Comparison of ENCODE assay signal across 10 cellular contexts in the genomic region with DNA sequence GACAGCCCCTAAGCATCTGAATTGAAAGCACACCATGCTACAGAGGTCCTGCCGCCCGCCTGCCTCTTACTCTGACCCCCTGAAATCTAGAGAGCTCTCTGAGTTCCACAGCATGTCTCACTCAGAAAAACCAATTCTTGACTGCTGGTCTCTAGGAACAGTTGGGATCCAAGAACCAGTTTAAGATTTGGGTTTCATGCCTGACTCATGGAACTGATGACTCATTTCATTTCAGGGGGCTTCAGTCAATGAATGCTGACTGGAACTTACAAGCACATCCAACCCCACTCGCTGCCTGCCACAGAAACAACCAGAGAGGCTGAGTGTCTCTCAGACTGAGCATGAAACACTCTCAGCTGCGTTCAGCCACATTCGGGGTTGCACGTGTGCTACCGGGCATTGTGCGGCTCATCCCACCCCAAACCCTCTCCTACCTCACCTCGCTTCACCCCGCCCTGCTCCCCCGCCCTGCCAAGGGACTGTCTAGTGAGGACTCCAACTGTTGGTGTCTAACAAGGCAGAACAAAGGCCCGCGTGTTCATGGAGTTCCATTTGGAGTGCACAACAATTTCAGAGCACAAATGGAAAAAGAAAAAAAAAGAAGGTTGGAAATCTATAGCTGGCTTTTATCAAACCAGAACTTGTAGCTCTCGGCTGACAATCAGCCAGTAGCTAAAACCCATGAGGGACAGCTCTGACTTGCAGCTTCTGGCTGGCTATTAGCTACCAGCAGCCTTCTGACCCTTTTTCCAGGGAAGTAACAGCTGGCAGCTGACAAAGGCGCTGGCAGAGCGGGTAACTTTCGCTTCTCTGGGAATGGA. TPM values are rescaled to one million over a fixed set of nuclear protein-coding genes. Genes with fewer than 3 reads are reported as not detected.
DNase-seq lines count a peak whose midpoint lies in the region; ATAC-seq, FAIRE-seq and TF ChIP-seq lines count a peak whose summit lies in the region.
"Had no signal": no experiment of that assay in that cellular context is flagged by ENCODE, and none has a peak within 500 bp of the region (broad histone marks: within the 10 kb centered on the region; RNA-seq: fewer than 3 reads in every experiment).

No MANE protein-coding gene starts in this region.

- peak; percentile 20 for DNase-seq in G401 (ENCODE audit: low spot score)
- peak; percentile 89 to 90 for DNase-seq in SJCRH30
- peak; percentile 27 to 40 for DNase-seq in frontal cortex (ENCODE audit: low spot score in 2 of 2)
- DNase-seq in sigmoid colon = peak; percentile 79
- no peak for DNase-seq in GM20000 (ENCODE audit: low spot score)
- no peak for DNase-seq in activated T-helper 2 cell treated with anti-CD3 and anti-CD28 coated beads, Interferon-gamma antibody, Interleukin-2, Interleukin-4, amounts not matched to agents 10 μg/mL and 5 μg/mL and 100 μg/mL, durations not matched to agents 14 hours and 24 hours and 36 hours (ENCODE audit: low spot score)
- DNase-seq in stimulated activated naive CD4-positive, alpha-beta T cell treated with Interleukin-2 at 50 U/mL for 16 hours (lab: John Stamatoyannopoulos, UW) = no peak

- no peaks in the 10 kb centered on the region for H3K27me3 ChIP-seq in SJCRH30
- H3K27me3 ChIP-seq in sigmoid colon = no peaks in the 10 kb centered on the region

- H3K36me3 ChIP-seq in SJCRH30 (no peaks in the 10 kb centered on the region), sigmoid colon (no peaks in the 10 kb centered on the region)

- no peak for TF ChIP-seq EP300 in sigmoid colon (IDR thresholded peaks at IDR 0.05)

- H3K4me1 ChIP-seq in SJCRH30 (peaks cover 7% of the 10 kb centered on the region; the same call in 1 of the 2 replicates), sigmoid colon (peaks cover 0 to 39% (median 32%) of the 10 kb centered on the region in 4 donors)

- WGBS in sigmoid colon, 2 donors = 76 to 84% methylated on average over 17 of the region's 17 CpGs

- H3K27ac ChIP-seq in SJCRH30 (peak overlapping the region; percentile 92), sigmoid colon (peak overlapping the region; percentile 49 to 79 (median 78))
- H3K27ac ChIP-seq: epithelial cell of prostate had no signal

- peak overlapping the region; percentile 64 for H3K4me3 ChIP-seq in SJCRH30
- H3K4me3 ChIP-seq in sigmoid colon = peak overlapping the region in 3 of 4 donors; percentile 32 to 34 (median 32)

- no peaks in the 10 kb centered on the region for H3K36me3 Mint-ChIP-seq in activated T-helper 2 cell treated with anti-CD3 and anti-CD28 coated beads, Interferon-gamma antibody, Interleukin-2, Interleukin-4, amounts not matched to agents 10 μg/mL and 5 μg/mL and 100 μg/mL, durations not matched to agents 14 hours and 24 hours and 36 hours (ENCODE audit: low read depth)

- no peaks in the 10 kb centered on the region for H3K4me1 Mint-ChIP-seq in activated T-helper 2 cell treated with anti-CD3 and anti-CD28 coated beads, Interferon-gamma antibody, Interleukin-2, Interleukin-4, amounts not matched to agents 10 μg/mL and 5 μg/mL and 100 μg/mL, durations not matched to agents 14 hours and 24 hours and 36 hours (ENCODE audit: low read depth)

- H3K27ac Mint-ChIP-seq in activated T-helper 2 cell treated with anti-CD3 and anti-CD28 coated beads, Interferon-gamma antibody, Interleukin-2, Interleukin-4, amounts not matched to agents 10 μg/mL and 5 μg/mL and 100 μg/mL, durations not matched to agents 14 hours and 24 hours and 36 hours = no peak overlapping the region
- H3K27ac Mint-ChIP-seq: T-helper 2 cell treated with Interferon-gamma antibody and Interleukin-4, amounts not matched to agents 5 μg/mL and 100 μg/mL, for 36 hours had no signal

- intact Hi-C loops in sigmoid colon (cut with DNase I) = no loop called here
- intact Hi-C loops in activated T-helper 2 cell treated with anti-CD3 and anti-CD28 coated beads, Interferon-gamma antibody, Interleukin-2, Interleukin-4, amounts not matched to agents 10 μg/mL and 5 μg/mL and 100 μg/mL, durations not matched to agents 14 hours and 24 hours and 36 hours (cut with micrococcal nuclease) = no loop called here

- peaks cover 9% of the 10 kb centered on the region for H3K9me3 Mint-ChIP-seq in activated T-helper 2 cell treated with anti-CD3 and anti-CD28 coated beads, Interferon-gamma antibody, Interleukin-2, Interleukin-4, amounts not matched to agents 10 μg/mL and 5 μg/mL and 100 μg/mL, durations not matched to agents 14 hours and 24 hours and 36 hours

- no peak for ATAC-seq in GM18520 (IDR thresholded peaks at IDR 0.05; ENCODE audit: unreplicated experiment)

- FAIRE-seq in frontal cortex (lab: Jason Lieb, UNC) = no peak

- no peak overlapping the region for H3K4me3 Mint-ChIP-seq in activated T-helper 2 cell treated with anti-CD3 and anti-CD28 coated beads, Interferon-gamma antibody, Interleukin-2, Interleukin-4, amounts not matched to agents 10 μg/mL and 5 μg/mL and 100 μg/mL, durations not matched to agents 14 hours and 24 hours and 36 hours (ENCODE audit: low read depth)
- H3K4me3 Mint-ChIP-seq: T-helper 2 cell treated with Interferon-gamma antibody and Interleukin-4, amounts not matched to agents 5 μg/mL and 100 μg/mL, for 36 hours had no signal

- in situ Hi-C loops in G401 (cut with HindIII; ENCODE audit: low sequenced_read_pairs) = no loop called here

- H3K27me3 Mint-ChIP-seq in activated T-helper 2 cell treated with anti-CD3 and anti-CD28 coated beads, Interferon-gamma antibody, Interleukin-2, Interleukin-4, amounts not matched to agents 10 μg/mL and 5 μg/mL and 100 μg/mL, durations not matched to agents 14 hours and 24 hours and 36 hours (ENCODE audit: low read depth) = peaks cover 10% of the 10 kb centered on the region

- no peak for TF ChIP-seq CTCF in sigmoid colon (IDR thresholded peaks at IDR 0.05)
- TF ChIP-seq CTCF in GM20000 (IDR thresholded peaks at IDR 0.05; ENCODE audit: extremely low read depth, missing control alignments) = no peak

- no peak for TF ChIP-seq POLR2A in sigmoid colon (IDR thresholded peaks at IDR 0.05)

- H3K9me3 ChIP-seq in SJCRH30 (replicated peaks) (no peaks in the 10 kb centered on the region), sigmoid colon (no peaks in the 10 kb centered on the region)

RNA-seq across cellular contexts. Expression of gene TRAF3IP2, which starts 20.0 kb away (rescaled TPM):
- 21.8 and 22.4 TPM in 2 replicates for total RNA-seq in G401 (2014; rRNA removed; shearing (Covaris generic))
- total RNA-seq in SJCRH30 (2014; rRNA removed; shearing (Covaris generic)) = 41.2 and 43.6 TPM in 2 replicates
- 6.1 TPM for total RNA-seq in frontal cortex
- 10 to 100 TPM; 15.8 to 21.4 (median 17.3) TPM for total RNA-seq in sigmoid colon
- polyA plus RNA-seq in sigmoid colon = 10 to 100 TPM; 39.2 to 58.5 (median 48.0) TPM
- 20.9 and 22.5 TPM in 2 replicates for total RNA-seq in activated T-helper 2 cell treated with anti-CD3 and anti-CD28 coated beads, Interferon-gamma antibody, Interleukin-2, Interleukin-4, amounts not matched to agents 10 μg/mL and 5 μg/mL and 100 μg/mL, durations not matched to agents 14 hours and 24 hours and 36 hours

Comparison
In these comparisons a context has a peak if more than half of its experiments do, and no peak if none do; other contexts are left out.
1. DNase-seq: peak in G401 (single experiment), SJCRH30 (2 of 2), frontal cortex (2 of 2) and sigmoid colon (single experiment); none in GM20000 (single experiment), activated T-helper 2 cell treated with anti-CD3 and anti-CD28 coated beads, Interferon-gamma antibody, Interleukin-2, Interleukin-4, amounts not matched to agents 10 μg/mL and 5 μg/mL and 100 μg/mL, durations not matched to agents 14 hours and 24 hours and 36 hours (single experiment) and stimulated activated naive CD4-positive, alpha-beta T cell treated with Interleukin-2 at 50 U/mL for 16 hours (single experiment).